In the genomic region with DNA sequence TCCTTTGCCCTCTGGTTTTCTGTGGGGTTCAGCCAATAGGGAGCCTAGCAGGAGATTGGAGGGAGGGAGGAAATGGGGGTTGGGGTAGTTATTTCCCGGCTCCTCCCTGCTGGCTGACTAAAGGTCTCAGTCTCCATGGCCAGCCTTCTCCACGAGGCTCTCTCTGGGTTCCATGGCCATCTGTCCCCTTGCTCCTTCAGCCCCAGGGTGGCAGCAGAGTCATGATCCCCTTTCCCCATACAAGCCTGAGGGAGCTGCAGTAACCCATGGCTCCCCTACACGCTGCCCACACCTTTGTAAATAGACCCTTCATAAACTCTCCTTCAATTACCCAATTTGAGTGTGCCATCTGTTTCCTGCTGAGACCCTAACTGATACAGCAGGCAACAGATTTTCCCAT, we compare ENCODE assay signal across 23 cellular contexts.
A peak's percentile ranks its signal among the peaks of the same experiment; 100 is the strongest.
DNase-seq lines count a peak whose midpoint lies in the region; ATAC-seq and FAIRE-seq lines count a peak whose summit lies in the region.
"Had no signal": no experiment of that assay in that cellular context is flagged by ENCODE, and none has a peak within 500 bp of the region (broad histone marks: within the 10 kb centered on the region; RNA-seq: fewer than 3 reads in every experiment).

No MANE protein-coding gene starts in this region.

- FAIRE-seq in frontal cortex (lab: Jason Lieb, UNC) = no peak
- FAIRE-seq: G401.6, GM12892 had no signal

- ATAC-seq in HG03442 (IDR thresholded peaks at IDR 0.05; ENCODE audit: unreplicated experiment) = no peak
- no peak for ATAC-seq in HG03039 (IDR thresholded peaks at IDR 0.05; ENCODE audit: unreplicated experiment)
- ATAC-seq: HCT116, T-helper 17 cell had no signal

- peak; percentile 7 for DNase-seq in NCI-H146 (lab: John Stamatoyannopoulos, UW)
- DNase-seq in NCI-H146 treated with DMSO at 0.1 percent for 48 hours (lab: John Stamatoyannopoulos, UW; ENCODE audit: unreplicated experiment) = no peak
- DNase-seq in DMS 273 treated with DMSO at 0.1 percent for 48 hours (lab: John Stamatoyannopoulos, UW) = peak; percentile 83
- peak; percentile 68 for DNase-seq in NCI-H446 treated with DMSO at 0.1 percent for 48 hours (lab: John Stamatoyannopoulos, UW)
- DNase-seq in mesenteric fat pad (ENCODE audit: low spot score) = peak; percentile 24
- DNase-seq in frontal cortex (ENCODE audit: low spot score in 2 of 2) = no peak
- DNase-seq: 8988T; Caco-2; CD4-positive, alpha-beta memory T cell; DMS153; GOT3; IMR-90; NCI-H2029; NCI-H510A; NK-92 treated with Interleukin-12 subunit alpha and Interleukin-12 subunit beta, amount 100 ng/mL, for 24 hours; SHP77 treated with DMSO at 0.1 percent for 48 hours; SW 1271; T-helper 17 cell had no signal

Comparison
In these comparisons a context has a peak if more than half of its experiments do, and no peak if none do; other contexts are left out.
1. DNase-seq: peak in NCI-H146 (single experiment), DMS 273 treated with DMSO at 0.1 percent for 48 hours (single experiment), NCI-H446 treated with DMSO at 0.1 percent for 48 hours (single experiment) and mesenteric fat pad (single experiment); none in NCI-H146 treated with DMSO at 0.1 percent for 48 hours (single experiment) and frontal cortex (0 of 2).